ENCODE assay signal across 1 cellular context in the genomic region with DNA sequence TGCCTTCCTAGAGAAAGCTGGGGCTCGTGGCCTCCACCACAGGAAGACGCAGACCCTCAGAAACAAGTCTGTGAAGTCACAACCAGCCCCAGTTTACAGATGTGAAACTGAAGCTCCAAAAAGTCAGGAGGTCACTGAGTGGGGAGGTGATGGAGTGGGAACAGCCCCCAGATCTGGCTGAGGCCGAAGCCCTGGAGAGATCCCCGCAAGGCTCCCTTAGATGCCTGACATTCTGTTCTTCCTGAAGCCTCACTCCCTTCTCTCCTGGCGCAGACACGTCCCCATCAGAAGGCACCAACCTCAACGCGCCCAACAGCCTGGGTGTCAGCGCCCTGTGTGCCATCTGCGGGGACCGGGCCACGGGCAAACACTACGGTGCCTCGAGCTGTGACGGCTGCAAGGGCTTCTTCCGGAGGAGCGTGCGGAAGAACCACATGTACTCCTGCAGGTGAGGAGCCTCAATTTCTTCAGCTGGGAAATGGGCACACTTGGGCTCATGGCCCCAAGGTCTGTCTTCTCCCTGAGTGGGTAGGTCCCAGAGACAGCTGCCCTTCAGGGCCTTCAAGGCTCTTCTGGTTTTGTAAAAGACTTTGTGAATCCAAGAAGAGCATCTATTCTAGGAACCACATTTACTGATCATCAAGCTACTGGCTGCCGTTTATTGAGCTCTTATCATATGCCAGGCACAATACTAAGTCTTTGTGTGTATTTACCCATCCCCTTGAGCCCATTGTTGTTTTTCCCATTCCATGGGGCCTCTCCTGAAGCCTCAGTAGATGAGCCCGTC.
TF ChIP-seq lines count a peak whose summit lies in the region.

No MANE protein-coding gene starts in this region.

TF ChIP-seq in HepG2, 621 proteins besides CTCF, POLR2A, EP300 and RAD21 (continued from another document and continues in another):
- TF ChIP-seq ZNF251 (CRISPR knock-in tag; IDR thresholded peaks at IDR 0.05) (peak; percentile 65; the same call in 1 of the 2 replicates), EED (CRISPR knock-in tag; IDR thresholded peaks at IDR 0.05) (no peak), NPAS2 (CRISPR knock-in tag; IDR thresholded peaks at IDR 0.05; ENCODE audit: borderline replicate concordance) (no peak), USF2 (IDR thresholded peaks at IDR 0.05; ENCODE audit: low read depth, low read length) (no peak), USF2 (CRISPR knock-in tag; IDR thresholded peaks at IDR 0.05; ENCODE audit: borderline replicate concordance) (no peak), ZMYM3 (CRISPR knock-in tag; IDR thresholded peaks at IDR 0.05) (peak; percentile 95), BRCA1 (CRISPR knock-in tag; IDR thresholded peaks at IDR 0.05) (no peak), AKAP8 (CRISPR knock-in tag; IDR thresholded peaks at IDR 0.05) (peak; percentile 91), NBN (conservative IDR thresholded peaks at IDR 0.05) (no peak), ZNF225 (CRISPR knock-in tag; IDR thresholded peaks at IDR 0.05) (peak; percentile 37; the same call in 1 of the 2 replicates), HOXD1 (CRISPR knock-in tag; IDR thresholded peaks at IDR 0.05) (peak; percentile 60; the same call in 1 of the 2 replicates), KDM4B (CRISPR knock-in tag; IDR thresholded peaks at IDR 0.05) (no peak), ZNF891 (CRISPR knock-in tag; IDR thresholded peaks at IDR 0.05) (no peak), ZBTB38 (CRISPR knock-in tag; IDR thresholded peaks at IDR 0.05) (peak; percentile 84), ZNF598 (CRISPR knock-in tag; IDR thresholded peaks at IDR 0.05; ENCODE audit: borderline replicate concordance) (no peak), ZNF772 (CRISPR knock-in tag; IDR thresholded peaks at IDR 0.05) (no peak), PATZ1 (CRISPR knock-in tag; IDR thresholded peaks at IDR 0.05) (no peak), ZNF451 (CRISPR knock-in tag; IDR thresholded peaks at IDR 0.05) (no peak), NAIF1 (CRISPR knock-in tag; IDR thresholded peaks at IDR 0.05; ENCODE audit: borderline replicate concordance) (no peak), MXD1 (CRISPR knock-in tag; IDR thresholded peaks at IDR 0.05) (no peak), CSRNP1 (CRISPR knock-in tag; IDR thresholded peaks at IDR 0.05) (peak; percentile 47; the same call in 1 of the 2 replicates), ZNF709 (CRISPR knock-in tag; IDR thresholded peaks at IDR 0.05) (no peak), ZNF781 (CRISPR knock-in tag; IDR thresholded peaks at IDR 0.05; ENCODE audit: borderline replicate concordance, not compliant biosample characterization) (no peak), ZNF446 (CRISPR knock-in tag; IDR thresholded peaks at IDR 0.05) (no peak), NCOA2 (CRISPR knock-in tag; IDR thresholded peaks at IDR 0.05) (no peak), ZNF703 (CRISPR knock-in tag; IDR thresholded peaks at IDR 0.05; ENCODE audit: borderline replicate concordance) (no peak), RBM22 (optimal IDR thresholded peaks at IDR 0.05; ENCODE audit: low read length) (peak; percentile 58), ATM (IDR thresholded peaks at IDR 0.05; ENCODE audit: borderline replicate concordance) (no peak), THAP9 (CRISPR knock-in tag; IDR thresholded peaks at IDR 0.05; ENCODE audit: borderline replicate concordance) (no peak), TBP (CRISPR knock-in tag; IDR thresholded peaks at IDR 0.05) (no peak), ZNF761 (CRISPR knock-in tag; conservative IDR thresholded peaks at IDR 0.05) (0 out of 2 replicates have a peak, but pooled peaks have one; percentile 28), ZNF530 (CRISPR knock-in tag; IDR thresholded peaks at IDR 0.05; ENCODE audit: low read depth) (no peak), SMAD9 (CRISPR knock-in tag; IDR thresholded peaks at IDR 0.05) (no peak), SP5 (CRISPR knock-in tag; IDR thresholded peaks at IDR 0.05; ENCODE audit: borderline replicate concordance, low read depth) (no peak), RBM39 (IDR thresholded peaks at IDR 0.05; ENCODE audit: low read depth, low read length, poor library complexity, severe bottlenecking) (peak; percentile 42), HINFP (CRISPR knock-in tag; IDR thresholded peaks at IDR 0.05; ENCODE audit: low read depth) (no peak), KMT2A (CRISPR knock-in tag; IDR thresholded peaks at IDR 0.05) (no peak), KDM1A (CRISPR knock-in tag; IDR thresholded peaks at IDR 0.05) (peak; percentile 62; the same call in 1 of the 2 replicates)
- TF ChIP-seq, protein P1, sequence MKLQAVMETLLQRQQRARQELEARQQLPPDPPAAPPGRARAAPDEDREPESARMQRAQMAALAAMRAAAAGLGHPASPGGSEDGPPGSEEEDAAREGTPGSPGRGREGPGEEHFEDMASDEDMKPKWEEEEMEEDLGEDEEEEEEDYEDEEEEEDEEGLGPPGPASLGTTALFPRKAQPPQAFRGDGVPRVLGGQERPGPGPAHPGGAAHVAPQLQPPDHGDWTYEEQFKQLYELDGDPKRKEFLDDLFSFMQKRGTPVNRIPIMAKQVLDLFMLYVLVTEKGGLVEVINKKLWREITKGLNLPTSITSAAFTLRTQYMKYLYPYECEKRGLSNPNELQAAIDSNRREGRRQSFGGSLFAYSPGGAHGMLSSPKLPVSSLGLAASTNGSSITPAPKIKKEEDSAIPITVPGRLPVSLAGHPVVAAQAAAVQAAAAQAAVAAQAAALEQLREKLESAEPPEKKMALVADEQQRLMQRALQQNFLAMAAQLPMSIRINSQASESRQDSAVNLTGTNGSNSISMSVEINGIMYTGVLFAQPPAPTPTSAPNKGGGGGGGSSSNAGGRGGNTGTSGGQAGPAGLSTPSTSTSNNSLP (IDR thresholded peaks at IDR 0.05; ENCODE audit: low read depth, low read length): no peak
- TF ChIP-seq, protein P2, sequence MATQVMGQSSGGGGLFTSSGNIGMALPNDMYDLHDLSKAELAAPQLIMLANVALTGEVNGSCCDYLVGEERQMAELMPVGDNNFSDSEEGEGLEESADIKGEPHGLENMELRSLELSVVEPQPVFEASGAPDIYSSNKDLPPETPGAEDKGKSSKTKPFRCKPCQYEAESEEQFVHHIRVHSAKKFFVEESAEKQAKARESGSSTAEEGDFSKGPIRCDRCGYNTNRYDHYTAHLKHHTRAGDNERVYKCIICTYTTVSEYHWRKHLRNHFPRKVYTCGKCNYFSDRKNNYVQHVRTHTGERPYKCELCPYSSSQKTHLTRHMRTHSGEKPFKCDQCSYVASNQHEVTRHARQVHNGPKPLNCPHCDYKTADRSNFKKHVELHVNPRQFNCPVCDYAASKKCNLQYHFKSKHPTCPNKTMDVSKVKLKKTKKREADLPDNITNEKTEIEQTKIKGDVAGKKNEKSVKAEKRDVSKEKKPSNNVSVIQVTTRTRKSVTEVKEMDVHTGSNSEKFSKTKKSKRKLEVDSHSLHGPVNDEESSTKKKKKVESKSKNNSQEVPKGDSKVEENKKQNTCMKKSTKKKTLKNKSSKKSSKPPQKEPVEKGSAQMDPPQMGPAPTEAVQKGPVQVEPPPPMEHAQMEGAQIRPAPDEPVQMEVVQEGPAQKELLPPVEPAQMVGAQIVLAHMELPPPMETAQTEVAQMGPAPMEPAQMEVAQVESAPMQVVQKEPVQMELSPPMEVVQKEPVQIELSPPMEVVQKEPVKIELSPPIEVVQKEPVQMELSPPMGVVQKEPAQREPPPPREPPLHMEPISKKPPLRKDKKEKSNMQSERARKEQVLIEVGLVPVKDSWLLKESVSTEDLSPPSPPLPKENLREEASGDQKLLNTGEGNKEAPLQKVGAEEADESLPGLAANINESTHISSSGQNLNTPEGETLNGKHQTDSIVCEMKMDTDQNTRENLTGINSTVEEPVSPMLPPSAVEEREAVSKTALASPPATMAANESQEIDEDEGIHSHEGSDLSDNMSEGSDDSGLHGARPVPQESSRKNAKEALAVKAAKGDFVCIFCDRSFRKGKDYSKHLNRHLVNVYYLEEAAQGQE (IDR thresholded peaks at IDR 0.05; ENCODE audit: borderline replicate concordance in 1 of 2, low read depth in 1 of 2, low read length in 2 of 2): no peak
- TF ChIP-seq, protein P3, sequence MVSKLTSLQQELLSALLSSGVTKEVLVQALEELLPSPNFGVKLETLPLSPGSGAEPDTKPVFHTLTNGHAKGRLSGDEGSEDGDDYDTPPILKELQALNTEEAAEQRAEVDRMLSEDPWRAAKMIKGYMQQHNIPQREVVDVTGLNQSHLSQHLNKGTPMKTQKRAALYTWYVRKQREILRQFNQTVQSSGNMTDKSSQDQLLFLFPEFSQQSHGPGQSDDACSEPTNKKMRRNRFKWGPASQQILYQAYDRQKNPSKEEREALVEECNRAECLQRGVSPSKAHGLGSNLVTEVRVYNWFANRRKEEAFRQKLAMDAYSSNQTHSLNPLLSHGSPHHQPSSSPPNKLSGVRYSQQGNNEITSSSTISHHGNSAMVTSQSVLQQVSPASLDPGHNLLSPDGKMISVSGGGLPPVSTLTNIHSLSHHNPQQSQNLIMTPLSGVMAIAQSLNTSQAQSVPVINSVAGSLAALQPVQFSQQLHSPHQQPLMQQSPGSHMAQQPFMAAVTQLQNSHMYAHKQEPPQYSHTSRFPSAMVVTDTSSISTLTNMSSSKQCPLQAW (CRISPR knock-in tag; IDR thresholded peaks at IDR 0.05): 0 out of 2 replicates have a peak, but pooled peaks have one; percentile 19
